8 cellular contexts compared by ENCODE assay signal in the genomic region with DNA sequence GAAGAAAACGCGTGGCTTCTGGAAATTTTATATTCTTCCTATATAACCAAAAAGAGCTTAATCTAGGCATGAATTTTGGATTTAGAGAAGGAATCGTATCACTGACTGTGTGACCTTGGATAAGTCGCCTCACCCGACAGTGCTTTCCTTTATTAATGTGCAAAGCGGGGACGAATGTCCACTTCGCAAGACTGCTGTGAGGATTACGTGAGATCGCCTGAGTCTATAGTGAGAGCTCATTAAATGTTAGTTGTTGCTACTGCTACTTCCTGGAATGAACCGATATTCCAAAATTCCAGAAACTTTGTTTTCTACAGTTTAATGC. TPM values are rescaled to one million over a fixed set of nuclear protein-coding genes. Genes with fewer than 3 reads are reported as not detected.
DNase-seq lines count a peak whose midpoint lies in the region; ATAC-seq and TF ChIP-seq lines count a peak whose summit lies in the region.

No MANE protein-coding gene starts in this region.

- no peaks in the 10 kb centered on the region for H3K36me3 ChIP-seq in ACC112 (ENCODE audit: insufficient read depth, low read length)
- H3K36me3 ChIP-seq in Loucy (ENCODE audit: insufficient read depth, low read length): no peaks in the 10 kb centered on the region
- H3K36me3 ChIP-seq in Karpas-422 (ENCODE audit: insufficient read depth, low read length): no peaks in the 10 kb centered on the region

- H3K9ac ChIP-seq in Loucy (ENCODE audit: low read depth, low read length, poor library complexity, severe bottlenecking) (peak overlapping the region; percentile 53), Karpas-422 (ENCODE audit: low read length) (no peak overlapping the region)

- DNase-seq in epithelial cell of proximal tubule (ENCODE audit: low read depth) (peak; percentile 15), omental fat pad (ENCODE audit: low spot score) (no peak), Karpas-422 (no peak), NCI-H2171 (lab: John Stamatoyannopoulos, UW) (no peak), SK-N-DZ (ENCODE audit: low spot score) (no peak)

- H3F3A ChIP-seq in Loucy (ENCODE audit: low read depth): no peaks in the 10 kb centered on the region

- ATAC-seq in GM19035 (IDR thresholded peaks at IDR 0.05; ENCODE audit: unreplicated experiment) (peak; percentile 31), omental fat pad (ENCODE audit: low FRiP score) (peak; percentile 73)

- H3K4me1 ChIP-seq in ACC112 (ENCODE audit: control insufficient read depth, insufficient read depth, low read length, unreplicated experiment): no peaks in the 10 kb centered on the region
- H3K4me1 ChIP-seq in Loucy (ENCODE audit: insufficient read depth, low read length, poor library complexity, severe bottlenecking): peaks cover 18% of the 10 kb centered on the region
- H3K4me1 ChIP-seq in Karpas-422 (ENCODE audit: low read length): no peaks in the 10 kb centered on the region

- H3K9me2 ChIP-seq in Loucy (replicated peaks; ENCODE audit: low read depth, low read length) (no peaks in the 10 kb centered on the region), Karpas-422 (replicated peaks; ENCODE audit: insufficient read depth, low read length) (no peaks in the 10 kb centered on the region)

- H3K79me2 ChIP-seq in ACC112 (ENCODE audit: control insufficient read depth, insufficient read depth, low read length, unreplicated experiment) (peaks cover 30% of the 10 kb centered on the region), Loucy (ENCODE audit: insufficient read depth, low read length) (peaks cover 6% of the 10 kb centered on the region; the same call in 1 of the 2 replicates), Karpas-422 (ENCODE audit: low read length) (no peaks in the 10 kb centered on the region)

- no peaks in the 10 kb centered on the region for H3K9me3 ChIP-seq in Loucy (ENCODE audit: insufficient read depth, low read depth, low read length)
- no peaks in the 10 kb centered on the region for H3K9me3 ChIP-seq in Karpas-422 (ENCODE audit: low read length)

- H3K4me2 ChIP-seq in Loucy (ENCODE audit: low read depth, low read length, poor library complexity, severe bottlenecking): peak overlapping the region; percentile 70
- no peak overlapping the region for H3K4me2 ChIP-seq in Karpas-422 (ENCODE audit: low read depth, low read length, poor library complexity, severe bottlenecking)

- TF ChIP-seq CTCF in Loucy (conservative IDR thresholded peaks at IDR 0.05; ENCODE audit: low read length) (no peak), epithelial cell of proximal tubule (conservative IDR thresholded peaks at IDR 0.05; ENCODE audit: low read depth, low read length) (no peak), omental fat pad (IDR thresholded peaks at IDR 0.05) (no peak)

- H3K27me3 ChIP-seq in ACC112 (ENCODE audit: insufficient read depth, low read length): no peaks in the 10 kb centered on the region
- H3K27me3 ChIP-seq in Loucy (ENCODE audit: insufficient read depth, low read length, poor library complexity, severe bottlenecking): no peaks in the 10 kb centered on the region
- H3K27me3 ChIP-seq in Karpas-422 (ENCODE audit: low read length): no peaks in the 10 kb centered on the region

- H3K4me3 ChIP-seq in ACC112 (ENCODE audit: low read depth, low read length) (peak overlapping the region; percentile 83), Loucy (ENCODE audit: low read length, poor library complexity, severe bottlenecking) (peak overlapping the region; percentile 74), epithelial cell of proximal tubule (ENCODE audit: low read depth, low read length) (peak overlapping the region; percentile 85), Karpas-422 (ENCODE audit: low read length) (no peak overlapping the region)

- H4K20me1 ChIP-seq in Loucy (ENCODE audit: insufficient read depth, low read length, poor library complexity, severe bottlenecking) (no peaks in the 10 kb centered on the region), Karpas-422 (ENCODE audit: insufficient read depth, low read depth, low read length) (no peaks in the 10 kb centered on the region)

- no peak overlapping the region for H3K27ac ChIP-seq in ACC112 (ENCODE audit: low read depth, low read length)
- H3K27ac ChIP-seq in Karpas-422 (ENCODE audit: low read length): no peak overlapping the region

- H2AFZ ChIP-seq in ACC112 (ENCODE audit: low read length, unreplicated experiment) (peak overlapping the region; percentile 88), Loucy (ENCODE audit: low read length) (peak overlapping the region; percentile 87), Karpas-422 (ENCODE audit: low read length) (no peak overlapping the region)

RNA-seq across cellular contexts. Expression of gene TBC1D8B, which starts 0.4 kb away (rescaled TPM):
- total RNA-seq in epithelial cell of proximal tubule (1.2 and 1.7 TPM in 2 replicates), omental fat pad (1 to 10 TPM; 3.5 to 9.5 (median 7.0) TPM)
- not detected in 2 replicates for total RNA-seq in Karpas-422 (2014; rRNA removed; shearing (Covaris generic); ENCODE audit: low replicate concordance)
- not detected in 2 replicates for polyA plus RNA-seq in SK-N-DZ (2014; cell fraction: cytosol; rRNA removed)
- not detected in 2 replicates for polyA plus RNA-seq in SK-N-DZ (2014; cell fraction: nucleus; rRNA removed)
